ENCODE assay signal across 12 cellular contexts in the genomic region with DNA sequence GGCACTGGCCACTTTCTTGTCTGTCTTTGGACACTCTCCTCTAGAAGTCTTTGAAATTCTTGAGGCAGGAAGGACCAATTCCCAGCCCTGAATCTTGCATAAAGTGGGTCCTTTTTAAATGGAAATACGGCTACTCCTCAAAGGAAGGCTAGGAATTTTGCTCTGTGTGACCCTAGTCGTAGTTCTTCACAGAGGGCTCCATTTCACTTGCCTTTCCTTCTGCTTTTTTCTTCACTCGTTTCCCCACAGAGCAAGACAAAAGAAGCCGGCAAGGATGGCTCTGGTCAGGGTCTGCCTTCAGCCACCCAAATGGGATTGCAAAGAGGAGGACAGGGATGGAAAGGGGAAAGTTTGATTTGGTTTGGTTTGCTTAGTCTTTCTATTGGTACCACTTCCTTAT. TPM values are rescaled to one million over a fixed set of nuclear protein-coding genes. Genes with fewer than 3 reads are reported as not detected.
DNase-seq lines count a peak whose midpoint lies in the region; ATAC-seq lines count a peak whose summit lies in the region.
"Had no signal": no experiment of that assay in that cellular context is flagged by ENCODE, and none has a peak within 500 bp of the region (broad histone marks: within the 10 kb centered on the region; RNA-seq: fewer than 3 reads in every experiment).

No MANE protein-coding gene starts in this region.

- peaks cover 10% of the 10 kb centered on the region for H3K36me3 Mint-ChIP-seq in activated CD4-positive, alpha-beta T cell treated with anti-CD3 and anti-CD28 coated beads, Interleukin-2, amount 10 ng/mL, durations not matched to agents 24 days and 14 days (ENCODE audit: low read depth)
- peaks cover 6 to 22% of the 10 kb centered on the region in 2 donors for H3K36me3 Mint-ChIP-seq in activated T-cell treated with anti-CD3 and anti-CD28 coated beads, Interleukin-2, amount 50 U/mL, for 72 hours (ENCODE audit: insufficient read depth in 2 of 2)

- peak overlapping the region; percentile 96 for H3K27ac Mint-ChIP-seq in activated CD4-positive, alpha-beta T cell treated with anti-CD3 and anti-CD28 coated beads, Interleukin-2, amount 10 ng/mL, durations not matched to agents 24 days and 14 days
- H3K27ac Mint-ChIP-seq in activated T-cell treated with anti-CD3 and anti-CD28 coated beads, Interleukin-2, amount 50 U/mL, for 72 hours = peak overlapping the region; percentile 99

- no peak for DNase-seq in activated CD4-positive, alpha-beta T cell treated with anti-CD3 and anti-CD28 coated beads, Interleukin-2, amount 10 ng/mL, durations not matched to agents 24 days and 14 days
- DNase-seq in activated CD4-positive, alpha-beta T cell treated with anti-CD3 and anti-CD28 coated beads for 48 hours = no peak
- DNase-seq in activated T-cell treated with anti-CD3 and anti-CD28 coated beads, Interleukin-2, amount 50 U/mL, for 72 hours = no peak
- DNase-seq in islet precursor cell = peak; percentile 35
- no peak for DNase-seq in substantia nigra (lab: John Stamatoyannopoulos, UW)
- no peak for DNase-seq in superior temporal gyrus (ENCODE audit: extremely low spot score)
- no peak for DNase-seq in RPMI8226
- DNase-seq: ACHN, cerebellar nuclear complex, NCI-H510A treated with DMSO at 0.1 percent for 48 hours, WERI-Rb-1 had no signal

- peak overlapping the region; percentile 51 for H3K27ac ChIP-seq in substantia nigra (ENCODE audit: low read depth, low read length, poor library complexity, severe bottlenecking)
- H3K27ac ChIP-seq: WERI-Rb-1 had no signal

- peaks cover 49% of the 10 kb centered on the region for H3K4me1 Mint-ChIP-seq in activated CD4-positive, alpha-beta T cell treated with anti-CD3 and anti-CD28 coated beads, Interleukin-2, amount 10 ng/mL, durations not matched to agents 24 days and 14 days
- H3K4me1 Mint-ChIP-seq in activated T-cell treated with anti-CD3 and anti-CD28 coated beads, Interleukin-2, amount 50 U/mL, for 72 hours (ENCODE audit: low read depth) = peaks cover 80% of the 10 kb centered on the region

- ATAC-seq in activated T-cell treated with anti-CD3 and anti-CD28 coated beads, Interleukin-2, amount 50 U/mL, for 72 hours (replicated peaks in 1 of 2) = no peak
- no peak for ATAC-seq in GM21723 (IDR thresholded peaks at IDR 0.05; ENCODE audit: unreplicated experiment)

- H3K9me3 Mint-ChIP-seq in activated CD4-positive, alpha-beta T cell treated with anti-CD3 and anti-CD28 coated beads, Interleukin-2, amount 10 ng/mL, durations not matched to agents 24 days and 14 days = peaks cover 12% of the 10 kb centered on the region
- peaks cover 3 to 5% of the 10 kb centered on the region in 2 donors for H3K9me3 Mint-ChIP-seq in activated T-cell treated with anti-CD3 and anti-CD28 coated beads, Interleukin-2, amount 50 U/mL, for 72 hours

- intact Hi-C loops in activated CD4-positive, alpha-beta T cell treated with anti-CD3 and anti-CD28 coated beads, Interleukin-2, amount 10 ng/mL, durations not matched to agents 24 days and 14 days (cut with micrococcal nuclease) = no loop called here

- peak overlapping the region; percentile 83 for H3K4me3 Mint-ChIP-seq in activated CD4-positive, alpha-beta T cell treated with anti-CD3 and anti-CD28 coated beads, Interleukin-2, amount 10 ng/mL, durations not matched to agents 24 days and 14 days
- H3K4me3 Mint-ChIP-seq in activated T-cell treated with anti-CD3 and anti-CD28 coated beads, Interleukin-2, amount 50 U/mL, for 72 hours = peak overlapping the region; percentile 82

- H3K27me3 Mint-ChIP-seq in activated CD4-positive, alpha-beta T cell treated with anti-CD3 and anti-CD28 coated beads, Interleukin-2, amount 10 ng/mL, durations not matched to agents 24 days and 14 days = no peaks in the 10 kb centered on the region
- H3K27me3 Mint-ChIP-seq in activated T-cell treated with anti-CD3 and anti-CD28 coated beads, Interleukin-2, amount 50 U/mL, for 72 hours (ENCODE audit: low read depth) = no peaks in the 10 kb centered on the region

RNA-seq across cellular contexts. Expression of a gene that starts 25.8 kb away (rescaled TPM):
- 484 and 488 TPM in 2 replicates for total RNA-seq in activated CD4-positive, alpha-beta T cell treated with anti-CD3 and anti-CD28 coated beads, Interleukin-2, amount 10 ng/mL, durations not matched to agents 24 days and 14 days
- total RNA-seq in activated T-cell treated with anti-CD3 and anti-CD28 coated beads, Interleukin-2, amount 50 U/mL, for 72 hours = 100 to 1,000 TPM; 713 to 829 TPM

RNA-seq across cellular contexts. Expression of a gene that starts 41.2 kb away (rescaled TPM):
- 80.9 and 93.0 TPM in 2 replicates for total RNA-seq in activated CD4-positive, alpha-beta T cell treated with anti-CD3 and anti-CD28 coated beads, Interleukin-2, amount 10 ng/mL, durations not matched to agents 24 days and 14 days
- 100 to 1,000 TPM; 114 to 121 TPM for total RNA-seq in activated T-cell treated with anti-CD3 and anti-CD28 coated beads, Interleukin-2, amount 50 U/mL, for 72 hours

RNA-seq across cellular contexts. Expression of a gene that starts 42.0 kb away (rescaled TPM):
- 38.2 and 39.7 TPM in 2 replicates for total RNA-seq in activated CD4-positive, alpha-beta T cell treated with anti-CD3 and anti-CD28 coated beads, Interleukin-2, amount 10 ng/mL, durations not matched to agents 24 days and 14 days
- total RNA-seq in activated T-cell treated with anti-CD3 and anti-CD28 coated beads, Interleukin-2, amount 50 U/mL, for 72 hours = 10 to 100 TPM; 23.0 to 31.8 TPM

RNA-seq across cellular contexts. Expression of a gene that starts 56.1 kb away (rescaled TPM):
- total RNA-seq in activated CD4-positive, alpha-beta T cell treated with anti-CD3 and anti-CD28 coated beads, Interleukin-2, amount 10 ng/mL, durations not matched to agents 24 days and 14 days = 123 and 125 TPM in 2 replicates
- 10 to 100 TPM; 64.6 to 68.1 TPM for total RNA-seq in activated T-cell treated with anti-CD3 and anti-CD28 coated beads, Interleukin-2, amount 50 U/mL, for 72 hours
